ENCODE assay signal across 14 cellular contexts in genomic region chr6:124524821-124525220, GRCh38.
DNase-seq lines count a peak whose midpoint lies in the region; ATAC-seq and TF ChIP-seq lines count a peak whose summit lies in the region.
"Had no signal": no experiment of that assay in that cellular context is flagged by ENCODE, and none has a peak within 500 bp of the region (broad histone marks: within the 10 kb centered on the region; RNA-seq: fewer than 3 reads in every experiment).

No MANE protein-coding gene starts in this region.

- H3K27ac ChIP-seq in Panc1 (ENCODE audit: low read length) (peak overlapping the region; percentile 77), neural progenitor cell (peak overlapping the region; percentile 62), mammary epithelial cell (ENCODE audit: insufficient read depth, low read depth, low read length) (no peak overlapping the region)
- H3K27ac ChIP-seq: A549, C4-2B, GM23248 had no signal

- no peak overlapping the region for H3K4me3 ChIP-seq in Panc1 (ENCODE audit: low read depth in 2 of 2, low read length in 2 of 2)
- peak overlapping the region; percentile 11 for H3K4me3 ChIP-seq in neural progenitor cell
- H3K4me3 ChIP-seq in mammary epithelial cell (replicated peaks in 1 of 3; ENCODE audit: insufficient read depth in 1 of 3, low read depth in 2 of 3, low read length in 3 of 3) = no peak overlapping the region
- H3K4me3 ChIP-seq: A549, GM12878, GM23248 had no signal

- H3K4me1 ChIP-seq in Panc1 (ENCODE audit: control insufficient read depth, insufficient read depth, low read length) = peaks cover 3% of the 10 kb centered on the region; the same call in 1 of the 2 replicates
- peaks cover 31% of the 10 kb centered on the region for H3K4me1 ChIP-seq in neural progenitor cell
- H3K4me1 ChIP-seq in mammary epithelial cell (ENCODE audit: insufficient read depth, low read length) = no peaks in the 10 kb centered on the region
- H3K4me1 ChIP-seq: A549, BE2C had no signal

- BruUV-seq in Panc1 (replicated peaks; lab: Mats Ljungman, UMichigan) = no TSS peak
- BruUV-seq in mammary epithelial cell (replicated peaks; lab: Mats Ljungman, UMichigan) = no TSS peak

- H4K20me1 ChIP-seq in neural progenitor cell (ENCODE audit: low read depth) = no peaks in the 10 kb centered on the region
- H4K20me1 ChIP-seq in mammary epithelial cell (ENCODE audit: insufficient read depth, low read length) = no peaks in the 10 kb centered on the region

- no peaks in the 10 kb centered on the region for H3K27me3 Mint-ChIP-seq in neural progenitor cell (ENCODE audit: insufficient read depth, low read depth)
- H3K27me3 Mint-ChIP-seq in activated T-cell treated with anti-CD3 and anti-CD28 coated beads, Interleukin-2, amount 50 U/mL, for 24 hours = no peaks in the 10 kb centered on the region
- H3K27me3 Mint-ChIP-seq: CD4-positive, alpha-beta memory T cell had no signal

- CTCF ChIA-PET in Panc1 (lab: Charles Lee) = no interaction called here
- CTCF ChIA-PET in mammary epithelial cell (lab: Charles Lee; ENCODE audit: low non-redundant PET) = no interaction called here

- H3K9ac ChIP-seq in neural progenitor cell (no peak overlapping the region), mammary epithelial cell (ENCODE audit: insufficient read depth, low read length) (no peak overlapping the region)
- H3K9ac ChIP-seq: GM23248 had no signal

- peaks cover 6% of the 10 kb centered on the region for H3K36me3 Mint-ChIP-seq in neural progenitor cell
- H3K36me3 Mint-ChIP-seq in activated T-cell treated with anti-CD3 and anti-CD28 coated beads, Interleukin-2, amount 50 U/mL, for 24 hours (ENCODE audit: low read depth) = no peaks in the 10 kb centered on the region
- H3K36me3 Mint-ChIP-seq: CD4-positive, alpha-beta memory T cell had no signal

- TF ChIP-seq CTCF in Panc1 (IDR thresholded peaks at IDR 0.05) (no peak), neural progenitor cell (IDR thresholded peaks at IDR 0.05) (no peak), mammary epithelial cell (conservative IDR thresholded peaks at IDR 0.05 in 1 of 2, IDR thresholded peaks at IDR 0.05 in 1 of 2; ENCODE audit: extremely low read depth in 1 of 2, insufficient read depth in 1 of 2, low read depth in 1 of 2, low read length in 2 of 2) (no peak)

- H3K79me2 ChIP-seq in neural progenitor cell (ENCODE audit: low read depth) = no peaks in the 10 kb centered on the region
- no peaks in the 10 kb centered on the region for H3K79me2 ChIP-seq in mammary epithelial cell (ENCODE audit: insufficient read depth, low read length)

- H3K36me3 ChIP-seq in Panc1 (ENCODE audit: control insufficient read depth, insufficient read depth, low read length) = no peaks in the 10 kb centered on the region
- no peaks in the 10 kb centered on the region for H3K36me3 ChIP-seq in neural progenitor cell
- H3K36me3 ChIP-seq in mammary epithelial cell (ENCODE audit: insufficient read depth, low read length) = no peaks in the 10 kb centered on the region
- H3K36me3 ChIP-seq: BE2C had no signal

- DNase-seq in NCI-H69 (lab: John Stamatoyannopoulos, UW) (peak; percentile 28), Panc1 (ENCODE audit: low read depth, low spot score) (no peak), neural progenitor cell (ENCODE audit: low spot score) (peak; percentile 59), mesenteric fat pad (ENCODE audit: low spot score) (no peak), mammary epithelial cell (no peak)
- no peak for DNase-seq in activated T-cell treated with anti-CD3 and anti-CD28 coated beads, Interleukin-2, amount 50 U/mL, for 24 hours
- DNase-seq: BE2C; CD4-positive, alpha-beta memory T cell; DMS79; GM23248 had no signal

- H3K9me3 ChIP-seq in Panc1 (ENCODE audit: control insufficient read depth, insufficient read depth, low read depth, low read length) (peaks cover 17% of the 10 kb centered on the region; the same call in 1 of the 2 replicates), neural progenitor cell (ENCODE audit: low read depth) (no peaks in the 10 kb centered on the region), mammary epithelial cell (replicated peaks; ENCODE audit: insufficient read depth, low read length) (no peaks in the 10 kb centered on the region)
- H3K9me3 ChIP-seq: A549, BE2C had no signal

- peaks cover 23% of the 10 kb centered on the region for H3K4me1 Mint-ChIP-seq in neural progenitor cell
- H3K4me1 Mint-ChIP-seq in activated T-cell treated with anti-CD3 and anti-CD28 coated beads, Interleukin-2, amount 50 U/mL, for 24 hours (ENCODE audit: low read depth) = no peaks in the 10 kb centered on the region
- H3K4me1 Mint-ChIP-seq: CD4-positive, alpha-beta memory T cell had no signal

- H2AFZ ChIP-seq in neural progenitor cell (replicated peaks) (no peak overlapping the region), mammary epithelial cell (ENCODE audit: low read depth, low read length) (no peak overlapping the region)
- H2AFZ ChIP-seq: GM23248 had no signal

- 38% methylated on average over 6 of the region's 6 CpGs for WGBS in mammary epithelial cell (ENCODE audit: low coverage, missing lambda C conversion rate)

- no peaks in the 10 kb centered on the region for H3F3A ChIP-seq in neural progenitor cell (ENCODE audit: low read depth)

- ATAC-seq in Panc1 = no peak
- ATAC-seq: A549, GM12878, HCT116 had no signal

- intact Hi-C loops in Panc1 (cut with micrococcal nuclease; ENCODE audit: unreplicated experiment) = no loop called here
- intact Hi-C loops in mammary epithelial cell (cut with micrococcal nuclease) = no loop called here

- peak overlapping the region; percentile 71 for H3K4me2 ChIP-seq in neural progenitor cell
- no peak overlapping the region for H3K4me2 ChIP-seq in mammary epithelial cell (ENCODE audit: insufficient read depth, low read depth, low read length)
- H3K4me2 ChIP-seq: A549 had no signal

- H3K27me3 ChIP-seq in Panc1 (ENCODE audit: control insufficient read depth, insufficient read depth, low read length) (no peaks in the 10 kb centered on the region), neural progenitor cell (no peaks in the 10 kb centered on the region), mammary epithelial cell (ENCODE audit: insufficient read depth, low read length) (no peaks in the 10 kb centered on the region)
- H3K27me3 ChIP-seq: BE2C had no signal

- dilution Hi-C loops in mammary epithelial cell (cut with HindIII; ENCODE audit: low sequenced_read_pairs) = no loop called here

- H3K9me3 Mint-ChIP-seq in neural progenitor cell = peaks cover 10% of the 10 kb centered on the region
- H3K9me3 Mint-ChIP-seq in activated T-cell treated with anti-CD3 and anti-CD28 coated beads, Interleukin-2, amount 50 U/mL, for 24 hours = peaks cover 2% of the 10 kb centered on the region

- POLR2A ChIA-PET in Panc1 (lab: Charles Lee) = no interaction called here

- H3K4me3 Mint-ChIP-seq in neural progenitor cell = peak overlapping the region; percentile 1
- H3K4me3 Mint-ChIP-seq in activated T-cell treated with anti-CD3 and anti-CD28 coated beads, Interleukin-2, amount 50 U/mL, for 24 hours = no peak overlapping the region
- H3K4me3 Mint-ChIP-seq: CD4-positive, alpha-beta memory T cell had no signal

- H3K27ac Mint-ChIP-seq in neural progenitor cell = peak overlapping the region; percentile 55
- no peak overlapping the region for H3K27ac Mint-ChIP-seq in activated T-cell treated with anti-CD3 and anti-CD28 coated beads, Interleukin-2, amount 50 U/mL, for 24 hours
- H3K27ac Mint-ChIP-seq: CD4-positive, alpha-beta memory T cell had no signal

- in situ Hi-C loops in Panc1 (cut with HindIII; ENCODE audit: low pct_unique_long_range_greater_than_20kb, low sequenced_read_pairs) = no loop called here
- in situ Hi-C loops in mammary epithelial cell (cut with MboI; ENCODE audit: low sequenced_read_pairs in 2 of 2) = no loop called here

Comparison
In these comparisons a context has a peak if more than half of its experiments do, and no peak if none do; other contexts are left out.
1. DNase-seq: peak in NCI-H69 (single experiment) and neural progenitor cell (single experiment); none in Panc1 (single experiment), mesenteric fat pad (single experiment), activated T-cell treated with anti-CD3 and anti-CD28 coated beads, Interleukin-2, amount 50 U/mL, for 24 hours (single experiment) and mammary epithelial cell (single experiment).